In genomic region chr5:177382423-177383029, GRCh38 we compare ENCODE assay signal across 1 cellular context.
TF ChIP-seq lines count a peak whose summit lies in the region.

No MANE protein-coding gene starts in this region.

TF ChIP-seq in WTC11, 78 proteins besides CTCF, POLR2A, EP300 and RAD21 (continued from another document):
- TF ChIP-seq PREB (CRISPR knock-in tag; IDR thresholded peaks at IDR 0.05; ENCODE audit: borderline replicate concordance): no peak
- TF ChIP-seq ESRRA (CRISPR knock-in tag; IDR thresholded peaks at IDR 0.05; ENCODE audit: borderline replicate concordance): no peak
- TF ChIP-seq ZBTB43 (CRISPR knock-in tag; IDR thresholded peaks at IDR 0.05): no peak
- TF ChIP-seq KAT7 (CRISPR knock-in tag; IDR thresholded peaks at IDR 0.05; ENCODE audit: borderline replicate concordance): no peak
- no peak for TF ChIP-seq ZBTB21 (CRISPR knock-in tag; IDR thresholded peaks at IDR 0.05; ENCODE audit: borderline replicate concordance)
- TF ChIP-seq RORB (CRISPR knock-in tag; IDR thresholded peaks at IDR 0.05): no peak
